Comparison of ENCODE assay signal across 9 cellular contexts in genomic region chr1:46489638-46490602, GRCh38. TPM values are rescaled to one million over a fixed set of nuclear protein-coding genes. Genes with fewer than 3 reads are reported as not detected.
DNase-seq lines count a peak whose midpoint lies in the region; ATAC-seq and TF ChIP-seq lines count a peak whose summit lies in the region.
"Had no signal": no experiment of that assay in that cellular context is flagged by ENCODE, and none has a peak within 500 bp of the region (broad histone marks: within the 10 kb centered on the region; RNA-seq: fewer than 3 reads in every experiment).

Gene DMBX1 (plus strand): TSS chr1:46489836. CDS start chr1:46507011, 17,175 bp downstream.

- H2AFZ ChIP-seq in ACC112 (ENCODE audit: low read length, unreplicated experiment) = no peak within 1 kb of the TSS
- H2AFZ ChIP-seq in PC-9 = peak within 1 kb of the TSS; percentile 87

- no TSS peak for BruUV-seq in PC-9 (replicated peaks; lab: Mats Ljungman, UMichigan)

- H3K4me3 ChIP-seq in ACC112 (ENCODE audit: low read depth, low read length) = peak within 1 kb of the TSS; percentile 51
- peak within 1 kb of the TSS; percentile 69 for H3K4me3 ChIP-seq in PC-9
- no peak within 1 kb of the TSS for H3K4me3 ChIP-seq in cardiac fibroblast (replicated peaks in 1 of 2; ENCODE audit: low read depth in 2 of 2, low read length in 2 of 2)
- peak within 1 kb of the TSS; percentile 45 for H3K4me3 ChIP-seq in lower lobe of right lung
- peak within 1 kb of the TSS; percentile 17 to 54 (median 43) for H3K4me3 ChIP-seq in subcutaneous abdominal adipose tissue (ENCODE audit: low read depth in 1 of 5, low read length in 5 of 5)

- no peaks in the 10 kb centered on the region for H3K9me2 ChIP-seq in PC-9 (ENCODE audit: insufficient read depth)

- POLR2A ChIA-PET in PC-9 (lab: Charles Lee; ENCODE audit: unreplicated experiment) = no interaction called here

- no peaks in the 10 kb centered on the region for H4K20me1 ChIP-seq in PC-9 (ENCODE audit: insufficient read depth)

- CTCF ChIA-PET in PC-9 (lab: Charles Lee) = no interaction called here

- H3K36me3 ChIP-seq in ACC112 (ENCODE audit: insufficient read depth, low read length) (no peaks in the 10 kb centered on the region), PC-9 (ENCODE audit: low read depth) (no peaks in the 10 kb centered on the region), lower lobe of right lung (no peaks in the 10 kb centered on the region), subcutaneous abdominal adipose tissue (ENCODE audit: control insufficient read depth in 5 of 5, insufficient read depth in 5 of 5, low read length in 5 of 5) (no peaks in the 10 kb centered on the region)

- intact Hi-C loops in PC-9 (cut with micrococcal nuclease; ENCODE audit: unreplicated experiment) = loop anchor here (1.0 to 2.0 kb wide), 2 partner anchors 27 to 30 kb away; no protein-coding TSS in a partner anchor
- intact Hi-C loops in lower lobe of right lung (cut with DNase I) = no loop called here

- H3K4me1 ChIP-seq in ACC112 (ENCODE audit: control insufficient read depth, insufficient read depth, low read length, unreplicated experiment) = no peaks in the 10 kb centered on the region
- 0 out of 2 replicates have a peak, but pooled peaks cover 6% of the 10 kb centered on the region for H3K4me1 ChIP-seq in PC-9 (replicated peaks; ENCODE audit: insufficient read depth)
- peaks cover 21% of the 10 kb centered on the region for H3K4me1 ChIP-seq in lower lobe of right lung
- H3K4me1 ChIP-seq in subcutaneous abdominal adipose tissue (ENCODE audit: control insufficient read depth in 5 of 5, insufficient read depth in 5 of 5, low read length in 5 of 5) = peaks cover 0 to 22% (median 22%) of the 10 kb centered on the region in 5 donors

- H3K4me2 ChIP-seq in PC-9 = peak within 1 kb of the TSS; percentile 99

- H3F3A ChIP-seq in PC-9 (ENCODE audit: insufficient read depth, low read depth) = no peaks in the 10 kb centered on the region

- peak; percentile 48 for ATAC-seq in GM18867 (IDR thresholded peaks at IDR 0.05; ENCODE audit: unreplicated experiment)
- peak; percentile 76 to 85 for ATAC-seq in lower lobe of right lung
- ATAC-seq in HG03520 (IDR thresholded peaks at IDR 0.05; ENCODE audit: unreplicated experiment) = no peak

- no peak within 1 kb of the TSS for H3K27ac ChIP-seq in ACC112 (ENCODE audit: low read depth, low read length)
- no peak within 1 kb of the TSS for H3K27ac ChIP-seq in PC-9
- H3K27ac ChIP-seq in lower lobe of right lung = no peak within 1 kb of the TSS
- no peak within 1 kb of the TSS for H3K27ac ChIP-seq in subcutaneous abdominal adipose tissue (ENCODE audit: low read depth, low read length)

- no peaks in the 10 kb centered on the region for H3K79me2 ChIP-seq in ACC112 (ENCODE audit: control insufficient read depth, insufficient read depth, low read length, unreplicated experiment)
- H3K79me2 ChIP-seq in PC-9 (ENCODE audit: low read depth) = no peaks in the 10 kb centered on the region

- H3K9me3 ChIP-seq in PC-9 (ENCODE audit: insufficient read depth, low read depth) (no peaks in the 10 kb centered on the region), lower lobe of right lung (no peaks in the 10 kb centered on the region), subcutaneous abdominal adipose tissue (ENCODE audit: control insufficient read depth in 5 of 5, low read length in 5 of 5) (no peaks in the 10 kb centered on the region)

- DNase-seq in PC-9 = peak in 1 of 2 experiments; percentile 66
- DNase-seq in cardiac fibroblast (ENCODE audit: low read depth in 2 of 2) = peak; percentile 9 to 29
- no peak for DNase-seq in lower lobe of right lung
- DNase-seq in activated CD4-positive, CD25-positive, alpha-beta regulatory T cell treated with anti-CD3 and anti-CD28 coated beads, Interleukin-2, amount 50 U/mL, for 72 hours = no peak

- TF ChIP-seq CTCF in PC-9 (conservative IDR thresholded peaks at IDR 0.05) = no peak
- TF ChIP-seq CTCF in cardiac fibroblast (IDR thresholded peaks at IDR 0.05; ENCODE audit: low read depth, low read length) = no peak
- no peak for TF ChIP-seq CTCF in lower lobe of right lung (IDR thresholded peaks at IDR 0.05)

- H3K9ac ChIP-seq in subcutaneous abdominal adipose tissue (ENCODE audit: low read length in 5 of 5) = no peak within 1 kb of the TSS

- H3K27me3 ChIP-seq in ACC112 (ENCODE audit: insufficient read depth, low read length) (peaks cover 93% of the 10 kb centered on the region), PC-9 (ENCODE audit: insufficient read depth, low read depth) (peaks cover 48% of the 10 kb centered on the region), lower lobe of right lung (ENCODE audit: low read depth) (peaks cover 99% of the 10 kb centered on the region), subcutaneous abdominal adipose tissue (ENCODE audit: control insufficient read depth in 5 of 5, insufficient read depth in 4 of 5, low read length in 5 of 5) (peaks cover 57 to 93% (median 85%) of the 10 kb centered on the region in 5 donors)

RNA-seq across cellular contexts. Expression of gene DMBX1, which starts in this region (rescaled TPM):
- total RNA-seq in PC-9 (2021) (0.79 and 1.0 TPM in 2 replicates), lower lobe of right lung (not detected)
- total RNA-seq: temporal lobe had no signal

Comparison
In these comparisons a context has a peak if more than half of its experiments do, and no peak if none do; other contexts are left out.
1. Peak in ATAC-seq and H3K4me3 ChIP-seq in lower lobe of right lung; RNA of the gene not detected or under 1 TPM.
2. H3K4me3 ChIP-seq: peak in ACC112 (single experiment), PC-9 (single experiment) and subcutaneous abdominal adipose tissue (5 of 5); none in cardiac fibroblast (0 of 2).
3. DNase-seq: peak in cardiac fibroblast (2 of 2); none in lower lobe of right lung (single experiment) and activated CD4-positive, CD25-positive, alpha-beta regulatory T cell treated with anti-CD3 and anti-CD28 coated beads, Interleukin-2, amount 50 U/mL, for 72 hours (single experiment).